In the genomic region with DNA sequence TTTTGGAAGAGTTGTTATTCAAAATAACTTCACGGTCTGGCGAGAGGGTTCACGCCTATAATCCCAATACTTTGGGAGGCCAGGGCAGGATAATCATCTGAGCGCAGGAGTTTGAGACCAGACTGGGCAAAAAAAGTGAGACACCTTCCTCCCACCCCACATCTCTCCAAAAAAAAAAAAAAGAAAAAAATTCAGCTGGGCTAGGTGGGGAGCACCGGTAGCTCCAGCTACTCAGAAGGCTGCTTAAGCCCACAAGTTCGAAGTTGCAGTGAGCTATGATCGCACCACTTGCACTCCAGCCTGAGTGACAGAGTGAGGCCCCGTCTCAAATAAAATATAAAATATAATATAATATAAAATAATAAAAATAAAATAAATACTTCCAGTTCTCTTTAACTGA, we compare ENCODE assay signal across 8 cellular contexts. TPM values are rescaled to one million over a fixed set of nuclear protein-coding genes. Genes with fewer than 3 reads are reported as not detected.
DNase-seq lines count a peak whose midpoint lies in the region; ATAC-seq and TF ChIP-seq lines count a peak whose summit lies in the region.

No MANE protein-coding gene starts in this region.

- ATAC-seq in activated B cell treated with CpG ODN at 0.5 μM for 24 hours (ENCODE audit: low read depth) (no peak), HG03280 (IDR thresholded peaks at IDR 0.05; ENCODE audit: unreplicated experiment) (no peak), upper lobe of right lung (no peak)
- no peak for ATAC-seq in naive thymus-derived CD8-positive, alpha-beta T cell

- intact Hi-C loops in Caco-2 (cut with micrococcal nuclease; ENCODE audit: unreplicated experiment) (loop anchor here (2.0 to 10.0 kb wide), 3 partner anchors 179 to 455 kb away; partner anchors contain the start of gene ZNF165), activated B cell treated with CpG ODN at 0.5 μM for 24 hours (cut with micrococcal nuclease) (loop anchor here (1.0 to 10.0 kb wide), 12 partner anchors 203 to 1040 kb away; partner anchors contain the start of genes ZNF391, ZSCAN26 and ZSCAN31), upper lobe of right lung (cut with DNase I) (no loop called here)

- H3K9ac ChIP-seq in HUES6 (ENCODE audit: low read length) = no peak overlapping the region

- H3K9me3 ChIP-seq in Caco-2 (no peaks in the 10 kb centered on the region), HUES6 (ENCODE audit: control insufficient read depth, insufficient read depth, low read depth, low read length) (no peaks in the 10 kb centered on the region), upper lobe of right lung (no peaks in the 10 kb centered on the region)

- peak overlapping the region; percentile 96 for H3K27ac Mint-ChIP-seq in Caco-2 (ENCODE audit: unreplicated experiment)
- H3K27ac Mint-ChIP-seq in activated B cell treated with CpG ODN at 0.5 μM for 24 hours = peak overlapping the region; percentile 22
- H3K27ac Mint-ChIP-seq in naive thymus-derived CD8-positive, alpha-beta T cell = peak overlapping the region in 7 of 10 donors; percentile 43 to 100 (median 96)

- H3K36me3 ChIP-seq in Caco-2 (ENCODE audit: control insufficient read depth, insufficient read depth, low read length) = no peaks in the 10 kb centered on the region
- H3K36me3 ChIP-seq in HUES6 (ENCODE audit: control insufficient read depth, insufficient read depth, low read length) = no peaks in the 10 kb centered on the region
- no peaks in the 10 kb centered on the region for H3K36me3 ChIP-seq in upper lobe of right lung

- H3K4me3 Mint-ChIP-seq in Caco-2 (ENCODE audit: unreplicated experiment) = peak overlapping the region; percentile 76
- no peak overlapping the region for H3K4me3 Mint-ChIP-seq in activated B cell treated with CpG ODN at 0.5 μM for 24 hours
- H3K4me3 Mint-ChIP-seq in naive thymus-derived CD8-positive, alpha-beta T cell = peak overlapping the region in 8 of 10 donors; percentile 25 to 96 (median 91)

- H3K27me3 ChIP-seq in Caco-2 (replicated peaks; ENCODE audit: control insufficient read depth, insufficient read depth, low read length) = no peaks in the 10 kb centered on the region
- H3K27me3 ChIP-seq in HUES6 (ENCODE audit: control insufficient read depth, insufficient read depth, low read length) = no peaks in the 10 kb centered on the region
- H3K27me3 ChIP-seq in upper lobe of right lung = no peaks in the 10 kb centered on the region

- H3K4me1 Mint-ChIP-seq in Caco-2 (ENCODE audit: low read depth, unreplicated experiment) (peaks cover 10% of the 10 kb centered on the region), activated B cell treated with CpG ODN at 0.5 μM for 24 hours (peaks cover 10% of the 10 kb centered on the region)
- peaks cover 6 to 14% (median 11%) of the 10 kb centered on the region in 4 donors for H3K4me1 Mint-ChIP-seq in naive thymus-derived CD8-positive, alpha-beta T cell

- DNase-seq in Caco-2 (no peak), activated B cell treated with CpG ODN at 0.5 μM for 24 hours (no peak), NCI-H345 treated with DMSO at 0.1 percent for 48 hours (lab: John Stamatoyannopoulos, UW; ENCODE audit: unreplicated experiment) (no peak), NCI-H2107 treated with DMSO at 0.1 percent for 48 hours (lab: John Stamatoyannopoulos, UW; ENCODE audit: unreplicated experiment) (no peak), upper lobe of right lung (no peak)
- no peak for DNase-seq in naive thymus-derived CD8-positive, alpha-beta T cell

- CTCF ChIA-PET in Caco-2 (lab: Charles Lee) = interaction anchor here (0.6 kb wide), 1 partner anchor 105 kb away, joined by 3 read pairs; no protein-coding TSS in a partner anchor
- CTCF ChIA-PET in activated B cell treated with CpG ODN at 0.5 μM for 24 hours (lab: Charles Lee) = interaction anchor here (0.8 to 0.9 kb wide), 3 partner anchors 150 to 724 kb away, joined by 3 to 4 read pairs (median 3); no protein-coding TSS in a partner anchor

- H3K36me3 Mint-ChIP-seq in Caco-2 (ENCODE audit: insufficient read depth, unreplicated experiment) (peaks cover 46% of the 10 kb centered on the region), activated B cell treated with CpG ODN at 0.5 μM for 24 hours (ENCODE audit: low read depth) (peaks cover 6% of the 10 kb centered on the region)
- peaks cover 0 to 2% (median 2%) of the 10 kb centered on the region in 3 donors for H3K36me3 Mint-ChIP-seq in naive thymus-derived CD8-positive, alpha-beta T cell

- TF ChIP-seq CTCF in Caco-2 (IDR thresholded peaks at IDR 0.05; ENCODE audit: insufficient read depth in 1 of 2, low read depth in 1 of 2, low read length in 1 of 2, severe bottlenecking in 1 of 2, unreplicated experiment in 1 of 2) (no peak), activated B cell treated with CpG ODN at 0.5 μM for 24 hours (IDR thresholded peaks at IDR 0.05) (no peak), upper lobe of right lung (IDR thresholded peaks at IDR 0.05) (no peak)

- H3K9me3 Mint-ChIP-seq in Caco-2 (ENCODE audit: unreplicated experiment) (no peaks in the 10 kb centered on the region), activated B cell treated with CpG ODN at 0.5 μM for 24 hours (no peaks in the 10 kb centered on the region)
- peaks cover 0 to 5% (median 0%) of the 10 kb centered on the region in 9 donors for H3K9me3 Mint-ChIP-seq in naive thymus-derived CD8-positive, alpha-beta T cell

- H3K27me3 Mint-ChIP-seq in Caco-2 (ENCODE audit: insufficient read depth, unreplicated experiment) = peaks cover 10% of the 10 kb centered on the region
- peaks cover 3% of the 10 kb centered on the region for H3K27me3 Mint-ChIP-seq in activated B cell treated with CpG ODN at 0.5 μM for 24 hours
- peaks cover 2 to 7% (median 6%) of the 10 kb centered on the region in 5 donors for H3K27me3 Mint-ChIP-seq in naive thymus-derived CD8-positive, alpha-beta T cell

- POLR2A ChIA-PET in Caco-2 (lab: Charles Lee) (interaction anchor here (0.7 to 1.2 kb wide), 5 partner anchors 9 to 95 kb away, joined by 3 to 16 read pairs (median 5); a partner anchor contains a TSS), activated B cell treated with CpG ODN at 0.5 μM for 24 hours (lab: Charles Lee) (interaction anchor here (0.7 to 1.1 kb wide), 12 partner anchors 9 to 1579 kb away, joined by 3 to 21 read pairs (median 4); partner anchors contain the start of gene ZSCAN26)
- POLR2A ChIA-PET in naive thymus-derived CD8-positive, alpha-beta T cell (lab: Charles Lee) = interaction anchor here (0.7 to 1.4 kb wide), 8 partner anchors 9 to 769 kb away, joined by 3 to 7 read pairs (median 4); a partner anchor contains a TSS

- no peak overlapping the region for H3K4me3 ChIP-seq in Caco-2 (ENCODE audit: low read depth, low read length)
- peak overlapping the region; percentile 87 for H3K4me3 ChIP-seq in HUES6 (ENCODE audit: low read depth, low read length)
- no peak overlapping the region for H3K4me3 ChIP-seq in upper lobe of right lung

- H3K27ac ChIP-seq in HUES6 (ENCODE audit: low read depth, low read length) (no peak overlapping the region), upper lobe of right lung (no peak overlapping the region)

- peaks cover 21% of the 10 kb centered on the region for H3K4me1 ChIP-seq in Caco-2
- 0 out of 2 replicates have a peak, but pooled peaks cover 8% of the 10 kb centered on the region for H3K4me1 ChIP-seq in HUES6 (ENCODE audit: control insufficient read depth, insufficient read depth, low read length)
- H3K4me1 ChIP-seq in upper lobe of right lung = no peaks in the 10 kb centered on the region

- BruUV-seq in Caco-2 (replicated peaks; lab: Mats Ljungman, UMichigan) = no TSS peak

RNA-seq across cellular contexts. Expression of gene OR2B2, which starts 10.4 kb away (rescaled TPM):
- total RNA-seq in Caco-2 (2022) (not detected in 2 replicates), activated B cell treated with CpG ODN at 0.5 μM for 24 hours (not detected in 2 replicates), upper lobe of right lung (not detected)
- not detected for total RNA-seq in naive thymus-derived CD8-positive, alpha-beta T cell
- not detected for polyA plus RNA-seq in naive thymus-derived CD8-positive, alpha-beta T cell

RNA-seq across cellular contexts. Expression of gene OR2B6, which starts 55.2 kb away (rescaled TPM):
- total RNA-seq in Caco-2 (2022) (not detected in 2 replicates), activated B cell treated with CpG ODN at 0.5 μM for 24 hours (not detected in 2 replicates), upper lobe of right lung (not detected)
- not detected for total RNA-seq in naive thymus-derived CD8-positive, alpha-beta T cell
- polyA plus RNA-seq in naive thymus-derived CD8-positive, alpha-beta T cell = not detected

Comparison
In these comparisons a context has a peak if more than half of its experiments do, and no peak if none do; other contexts are left out.
1. H3K27ac Mint-ChIP-seq: peak in every context shown above with its lines; median percentile 96 in Caco-2; 96 in naive thymus-derived CD8-positive, alpha-beta T cell; 22 in activated B cell treated with CpG ODN at 0.5 μM for 24 hours.